Comparison of ENCODE assay signal across 22 cellular contexts in the genomic region with DNA sequence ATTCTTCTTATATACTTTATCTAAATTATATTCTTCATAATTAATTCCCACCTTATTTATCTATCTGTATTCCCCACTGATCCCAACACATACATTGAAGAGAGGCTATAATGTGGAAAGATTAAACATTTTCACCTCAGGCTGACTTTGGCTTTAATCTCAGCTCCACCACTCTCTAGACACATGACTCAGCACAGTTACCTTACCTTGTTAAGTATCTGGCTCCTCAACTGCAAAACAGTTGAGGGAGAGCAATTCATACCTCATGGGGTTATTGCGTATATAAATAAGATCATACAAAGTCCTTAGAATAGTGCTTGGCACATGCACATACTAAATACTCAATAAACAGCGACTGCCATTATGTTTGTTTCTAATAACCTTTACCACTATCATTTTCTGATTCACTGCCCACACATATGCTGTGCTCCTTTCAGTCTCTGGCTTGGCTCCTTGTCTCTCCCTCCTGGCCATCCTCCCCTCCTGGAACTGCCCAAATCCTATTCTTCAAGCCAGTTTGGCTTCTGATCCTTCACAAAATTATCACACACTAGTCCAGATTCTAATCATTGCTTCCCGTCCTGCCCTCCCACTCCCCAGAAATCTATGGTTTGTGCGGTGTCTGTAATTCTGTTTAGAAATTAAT. TPM values are rescaled to one million over a fixed set of nuclear protein-coding genes. Genes with fewer than 3 reads are reported as not detected.
DNase-seq lines count a peak whose midpoint lies in the region; ATAC-seq, FAIRE-seq and TF ChIP-seq lines count a peak whose summit lies in the region.
"Had no signal": no experiment of that assay in that cellular context is flagged by ENCODE, and none has a peak within 500 bp of the region (broad histone marks: within the 10 kb centered on the region; RNA-seq: fewer than 3 reads in every experiment).

No MANE protein-coding gene starts in this region.

- no peaks in the 10 kb centered on the region for H3K79me2 ChIP-seq in H1 (ENCODE audit: control insufficient read depth in 1 of 2, insufficient read depth in 2 of 2, low read length in 2 of 2)
- no peaks in the 10 kb centered on the region for H3K79me2 ChIP-seq in mesendoderm (ENCODE audit: control insufficient read depth, insufficient read depth, low read length)

- no peak overlapping the region for H2BK20ac ChIP-seq in H1 (ENCODE audit: low read length)

- H3K18ac ChIP-seq in H1 (ENCODE audit: extremely low read depth, low read length) = no peak overlapping the region
- no peak overlapping the region for H3K18ac ChIP-seq in mesendoderm (ENCODE audit: low read length)

- no peaks in the 10 kb centered on the region for H3K9me3 Mint-ChIP-seq in activated CD4-positive, alpha-beta memory T cell treated with anti-CD3 and anti-CD28 coated beads, Interleukin-2, amount 10 ng/mL, durations not matched to agents 7 days and 5 days
- H3K9me3 Mint-ChIP-seq: CD4-positive, alpha-beta T cell had no signal

- H3K9me3 ChIP-seq in BLaER1 = peaks cover 19% of the 10 kb centered on the region; the same call in 1 of the 2 replicates
- peaks cover 0 to 5% of the 10 kb centered on the region in 2 experiments; a peak in 1 of 4 replicates for H3K9me3 ChIP-seq in H1 (ENCODE audit: insufficient read depth in 2 of 2, low read depth in 1 of 2, low read length in 1 of 2)
- H3K9me3 ChIP-seq: BE2C had no signal

- no peaks in the 10 kb centered on the region for H4K20me1 ChIP-seq in BLaER1
- peaks cover 0 to 6% of the 10 kb centered on the region in 2 experiments for H4K20me1 ChIP-seq in H1 (replicated peaks in 1 of 2; ENCODE audit: control insufficient read depth in 1 of 2, insufficient read depth in 2 of 2, low read length in 2 of 2)

- no peaks in the 10 kb centered on the region for H3K79me1 ChIP-seq in H1 (ENCODE audit: low read depth, low read length)
- no peaks in the 10 kb centered on the region for H3K79me1 ChIP-seq in mesendoderm (ENCODE audit: low read length)

- H3K14ac ChIP-seq in H1 (ENCODE audit: insufficient read length) = no peak overlapping the region

- no peak for TF ChIP-seq EP300 in H1 (IDR thresholded peaks at IDR 0.05; ENCODE audit: borderline replicate concordance in 1 of 2, low read depth in 2 of 2, low read length in 2 of 2)

- H3K27ac ChIP-seq in BLaER1 = no peak overlapping the region
- H3K27ac ChIP-seq in H1 (ENCODE audit: low read depth, low read length) = no peak overlapping the region
- H3K27ac ChIP-seq in mesendoderm (ENCODE audit: low read depth, low read length) = no peak overlapping the region

- H4K8ac ChIP-seq in H1 (ENCODE audit: extremely low read depth, insufficient read depth, low read length) = no peak overlapping the region
- no peak overlapping the region for H4K8ac ChIP-seq in mesendoderm (ENCODE audit: low read depth, low read length)

- no peak for TF ChIP-seq CTCF in H1 (IDR thresholded peaks at IDR 0.05; ENCODE audit: control extremely low read depth in 1 of 3, insufficient read depth in 1 of 3, low read depth in 1 of 3, low read length in 3 of 3)

- no peak overlapping the region for H2BK12ac ChIP-seq in H1 (ENCODE audit: low read depth, low read length)

- no peak for TF ChIP-seq RAD21 in H1 (IDR thresholded peaks at IDR 0.05 in 1 of 2, conservative IDR thresholded peaks at IDR 0.05 in 1 of 2; ENCODE audit: low read depth in 2 of 2, low read length in 2 of 2)

- H3K4me2 ChIP-seq in BLaER1 (peak overlapping the region; percentile 27), H1 (ENCODE audit: insufficient read depth in 1 of 2, low read depth in 2 of 2, low read length in 2 of 2) (no peak overlapping the region), mesendoderm (ENCODE audit: low read length) (no peak overlapping the region)

- H2BK5ac ChIP-seq in H1 (ENCODE audit: low read depth, low read length) (no peak overlapping the region), mesendoderm (ENCODE audit: low read length) (no peak overlapping the region)

- H3K4me3 ChIP-seq in BLaER1 (no peak overlapping the region), H1 (ENCODE audit: extremely low read depth in 1 of 4, insufficient read depth in 2 of 4, low read depth in 3 of 4, low read length in 4 of 4) (no peak overlapping the region), mesendoderm (ENCODE audit: low read length) (no peak overlapping the region)

- H2AFZ ChIP-seq in H1 (ENCODE audit: low read length) = no peak overlapping the region

- H2BK120ac ChIP-seq in H1 (replicated peaks; ENCODE audit: low read depth, low read length) (no peak overlapping the region), mesendoderm (ENCODE audit: low read depth, low read length) (no peak overlapping the region)

- DNase-seq in NCI-H69 (lab: John Stamatoyannopoulos, UW) = peak; percentile 34
- no peak for DNase-seq in H1 (ENCODE audit: low read depth in 1 of 2, low spot score in 2 of 2)
- no peak for DNase-seq in mesendoderm
- DNase-seq in activated CD4-positive, alpha-beta memory T cell treated with anti-CD3 and anti-CD28 coated beads, Interleukin-2, amount 10 ng/mL, durations not matched to agents 7 days and 5 days = no peak
- no peak for DNase-seq in activated CD8-positive, alpha-beta memory T cell treated with anti-CD3 and anti-CD28 coated beads, Interleukin-2, amount 50 U/mL, for 48 hours
- DNase-seq: BE2C; CD4-positive, alpha-beta T cell; GF-D8; GOT3; KBM-7; NCI-H1105; NCI-H2081; NCI-H2171 treated with DMSO at 0.1 percent for 48 hours; NCI-H446 treated with DMSO at 0.1 percent for 48 hours; OCI-M1; RPMI8226; SIG-M5 had no signal

- no peak overlapping the region for H4K91ac ChIP-seq in H1 (replicated peaks; ENCODE audit: insufficient read length, low read length)

- H3K36me3 Mint-ChIP-seq in activated CD4-positive, alpha-beta memory T cell treated with anti-CD3 and anti-CD28 coated beads, Interleukin-2, amount 10 ng/mL, durations not matched to agents 7 days and 5 days (ENCODE audit: low read depth) = no peaks in the 10 kb centered on the region

- no peak overlapping the region for H3K4ac ChIP-seq in H1 (replicated peaks; ENCODE audit: insufficient read length, low read depth, low read length)
- no peak overlapping the region for H3K4ac ChIP-seq in mesendoderm (ENCODE audit: low read depth, low read length)

- peaks cover 23% of the 10 kb centered on the region for H3K27me3 Mint-ChIP-seq in activated CD4-positive, alpha-beta memory T cell treated with anti-CD3 and anti-CD28 coated beads, Interleukin-2, amount 10 ng/mL, durations not matched to agents 7 days and 5 days
- H3K27me3 Mint-ChIP-seq: CD4-positive, alpha-beta T cell had no signal

- POLR2A ChIA-PET in H1 (lab: Charles Lee; ENCODE audit: partially characterized antibody) = interaction anchor here (1.3 to 2.9 kb wide), 2 partner anchors 50 to 53 kb away, joined by 4 to 12 read pairs; a partner anchor contains a TSS
- POLR2A ChIA-PET in activated CD4-positive, alpha-beta memory T cell treated with anti-CD3 and anti-CD28 coated beads, Interleukin-2, amount 10 ng/mL, durations not matched to agents 7 days and 5 days (lab: Charles Lee) = no interaction called here

- H3K27me3 ChIP-seq in BLaER1 = no peaks in the 10 kb centered on the region
- peaks cover 4 to 31% (median 30%) of the 10 kb centered on the region in 4 experiments for H3K27me3 ChIP-seq in H1 (replicated peaks in 1 of 4; ENCODE audit: control insufficient read depth in 3 of 4, extremely low read depth in 1 of 4, insufficient read depth in 3 of 4, low read length in 3 of 4)
- no peaks in the 10 kb centered on the region for H3K27me3 ChIP-seq in mesendoderm (ENCODE audit: insufficient read depth, low read length, poor library complexity)
- H3K27me3 ChIP-seq: BE2C had no signal

- H3K23ac ChIP-seq in H1 (ENCODE audit: insufficient read length) (no peak overlapping the region), mesendoderm (ENCODE audit: low read length) (no peak overlapping the region)

- H4K5ac ChIP-seq in H1 (ENCODE audit: insufficient read length, low read depth, low read length) (no peak overlapping the region), mesendoderm (ENCODE audit: low read length) (no peak overlapping the region)

- ATAC-seq in HG02678 (IDR thresholded peaks at IDR 0.05; ENCODE audit: unreplicated experiment) (no peak), GM21723 (IDR thresholded peaks at IDR 0.05; ENCODE audit: unreplicated experiment) (no peak)
- ATAC-seq: SK-N-SH treated with all-trans-retinoic acid at 6 μM for 48 hours had no signal

- no peak for FAIRE-seq in H1 (lab: Jason Lieb, UNC)
- FAIRE-seq: A204.1 had no signal

- WGBS in H1 (ENCODE audit: extremely low coverage in 1 of 2, insufficient coverage in 1 of 2, insufficient read length in 1 of 2, insufficient replicate concordance in 2 of 2, low coverage in 1 of 2, low lambda C conversion rate in 2 of 2, missing lambda C conversion rate in 1 of 2), 2 experiments = 90% methylated on average over 4 of the region's 4 CpGs; no CpG with 5 or more reads in 1 of the 2 experiments
- WGBS in mesendoderm (ENCODE audit: extremely low coverage, insufficient coverage, low lambda C conversion rate) = no CpG with 5 or more reads among the region's 4 CpGs

- H3K9ac ChIP-seq in BLaER1 (no peak overlapping the region), H1 (replicated peaks in 1 of 4; ENCODE audit: extremely low read depth in 1 of 4, low read depth in 3 of 4, low read length in 3 of 4) (no peak overlapping the region), mesendoderm (ENCODE audit: low read length) (no peak overlapping the region)

- H3K27ac Mint-ChIP-seq in activated CD4-positive, alpha-beta memory T cell treated with anti-CD3 and anti-CD28 coated beads, Interleukin-2, amount 10 ng/mL, durations not matched to agents 7 days and 5 days = no peak overlapping the region
- H3K27ac Mint-ChIP-seq: CD4-positive, alpha-beta T cell had no signal

- peaks cover 10% of the 10 kb centered on the region for H3K23me2 ChIP-seq in H1 (ENCODE audit: low read depth, low read length)

- H3K36me3 ChIP-seq in BLaER1 = no peaks in the 10 kb centered on the region; the same call in 1 of the 2 replicates
- no peaks in the 10 kb centered on the region for H3K36me3 ChIP-seq in H1 (ENCODE audit: control insufficient read depth in 2 of 4, insufficient read depth in 4 of 4, low read length in 3 of 4)
- no peaks in the 10 kb centered on the region for H3K36me3 ChIP-seq in mesendoderm (ENCODE audit: control insufficient read depth, insufficient read depth, low read length)
- H3K36me3 ChIP-seq: BE2C had no signal

- H2AK5ac ChIP-seq in H1 (ENCODE audit: low read depth, low read length) (no peak overlapping the region), mesendoderm (ENCODE audit: low read length) (no peak overlapping the region)

- H3K4me1 ChIP-seq in BLaER1 (peaks cover 57% of the 10 kb centered on the region), H1 (replicated peaks in 1 of 4; ENCODE audit: control insufficient read depth in 3 of 4, insufficient read depth in 4 of 4, low read length in 3 of 4) (peaks cover 6 to 16% (median 8%) of the 10 kb centered on the region in 4 experiments; a peak in 6 of 7 replicates), mesendoderm (ENCODE audit: control insufficient read depth, low read depth, low read length) (peaks cover 9% of the 10 kb centered on the region)
- H3K4me1 ChIP-seq: BE2C had no signal

- H3K4me3 Mint-ChIP-seq in activated CD4-positive, alpha-beta memory T cell treated with anti-CD3 and anti-CD28 coated beads, Interleukin-2, amount 10 ng/mL, durations not matched to agents 7 days and 5 days = no peak overlapping the region
- H3K4me3 Mint-ChIP-seq: CD4-positive, alpha-beta T cell had no signal

- CTCF ChIA-PET in H1 (lab: Charles Lee; ENCODE audit: partially characterized antibody) = interaction anchor here (1.0 to 2.2 kb wide), 2 partner anchors 49 to 97 kb away, joined by 3 to 8 read pairs; no protein-coding TSS in a partner anchor
- CTCF ChIA-PET in activated CD4-positive, alpha-beta memory T cell treated with anti-CD3 and anti-CD28 coated beads, Interleukin-2, amount 10 ng/mL, durations not matched to agents 7 days and 5 days (lab: Charles Lee) = interaction anchor here (1.0 kb wide), 1 partner anchor 51 kb away, joined by 3 read pairs; no protein-coding TSS in a partner anchor

- H2BK15ac ChIP-seq in H1 (ENCODE audit: low read length) (no peak overlapping the region), mesendoderm (replicated peaks; ENCODE audit: low read depth) (no peak overlapping the region)

- TF ChIP-seq POLR2A in H1 (IDR thresholded peaks at IDR 0.05; ENCODE audit: control extremely low read depth in 1 of 2, low read depth in 2 of 2, low read length in 2 of 2) = no peak

- H3K4me1 Mint-ChIP-seq in activated CD4-positive, alpha-beta memory T cell treated with anti-CD3 and anti-CD28 coated beads, Interleukin-2, amount 10 ng/mL, durations not matched to agents 7 days and 5 days = peaks cover 4% of the 10 kb centered on the region

- H3K56ac ChIP-seq in H1 (replicated peaks; ENCODE audit: insufficient read length, low read depth, low read length) (no peak overlapping the region), mesendoderm (ENCODE audit: low read length) (peak overlapping the region; percentile 39)

RNA-seq across cellular contexts. Expression of a gene that starts 50.1 kb away (rescaled TPM):
- 38.7 and 44.6 TPM in 2 replicates for total RNA-seq in H1 (2021; fragmentation: NEBNext Ultra II Directional; extraction: Animal tissue kit (Norgen Biotek cat#: 25700))
- polyA plus RNA-seq in H1 (2011; rRNA removed) = 25.2 and 30.8 TPM in 2 replicates
- polyA plus RNA-seq in H1 (2011; cell fraction: cytosol; rRNA removed) = 21.4 TPM
- 37.2 TPM for polyA plus RNA-seq in H1 (2011; cell fraction: nucleus; rRNA removed)
- polyA plus RNA-seq in H1 (2012, experiment 1 of 2) = 37.2 to 45.7 TPM (median 42.6 TPM) in 4 replicates
- 22.6 TPM for polyA plus RNA-seq in H1 (2012, experiment 2 of 2)
- polyA plus RNA-seq in H1 (2013, experiment 1 of 2) = 27.0 TPM
- polyA plus RNA-seq in H1 (2013, experiment 2 of 2) = 26.9 TPM
- 22.4 and 27.3 TPM in 2 replicates for polyA minus RNA-seq in H1 (2011; rRNA and poly(A)+ RNA removed)
- polyA minus RNA-seq in H1 (2011; cell fraction: cytosol; rRNA and poly(A)+ RNA removed) = 20.9 TPM
- polyA minus RNA-seq in H1 (2011; cell fraction: nucleus; rRNA and poly(A)+ RNA removed) = 31.5 TPM
- polyA plus RNA-seq in mesendoderm (2013, experiment 1 of 2) = 35.3 TPM
- polyA plus RNA-seq in mesendoderm (2013, experiment 2 of 2) = 36.2 TPM
- total RNA-seq in activated CD4-positive, alpha-beta memory T cell treated with anti-CD3 and anti-CD28 coated beads, Interleukin-2, amount 10 ng/mL, durations not matched to agents 7 days and 5 days = 10 to 100 TPM; 17.4 to 18.6 TPM
